13 cellular contexts compared by ENCODE assay signal in genomic region chr5:72649449-72649848, GRCh38.
A peak's percentile ranks its signal among the peaks of the same experiment; 100 is the strongest.
DNase-seq lines count a peak whose midpoint lies in the region; ATAC-seq and TF ChIP-seq lines count a peak whose summit lies in the region.
"Had no signal": no experiment of that assay in that cellular context is flagged by ENCODE, and none has a peak within 500 bp of the region (broad histone marks: within the 10 kb centered on the region; RNA-seq: fewer than 3 reads in every experiment).

No MANE protein-coding gene starts in this region.

- H3K4me1 ChIP-seq in ascending aorta, result no peaks in the 10 kb centered on the region
- H3K4me1 ChIP-seq: pancreas had no signal

- H3K27ac Mint-ChIP-seq in activated naive CD8-positive, alpha-beta T cell treated with anti-CD3 and anti-CD28 coated beads for 36 hours, result no peak overlapping the region
- H3K27ac Mint-ChIP-seq: activated naive CD8-positive, alpha-beta T cell treated with anti-CD3 and anti-CD28 coated beads, Interleukin-2, amount 10 ng/mL, durations not matched to agents 7 days and 5 days had no signal

- H3K27me3 ChIP-seq in ascending aorta, result no peaks in the 10 kb centered on the region
- H3K27me3 ChIP-seq: pancreas had no signal

- H3K4me3 ChIP-seq in AG10803 (ENCODE audit: low read length), result no peak overlapping the region
- no peak overlapping the region for H3K4me3 ChIP-seq in ascending aorta
- H3K4me3 ChIP-seq: pancreas, thoracic aorta had no signal

- H3K27ac ChIP-seq in ascending aorta, result no peak overlapping the region
- H3K27ac ChIP-seq: pancreas, thoracic aorta had no signal

- TF ChIP-seq CTCF in AG10803 (conservative IDR thresholded peaks at IDR 0.05; ENCODE audit: low read length), result no peak
- TF ChIP-seq CTCF in ascending aorta (IDR thresholded peaks at IDR 0.05), result no peak

- H3K4me1 Mint-ChIP-seq in activated naive CD8-positive, alpha-beta T cell treated with anti-CD3 and anti-CD28 coated beads for 36 hours, result no peaks in the 10 kb centered on the region
- H3K4me1 Mint-ChIP-seq: activated naive CD8-positive, alpha-beta T cell treated with anti-CD3 and anti-CD28 coated beads, Interleukin-2, amount 10 ng/mL, durations not matched to agents 7 days and 5 days had no signal

- DNase-seq in AG10803 (ENCODE audit: low read depth) (peak; percentile 11), Kasumi-1 (lab: John Stamatoyannopoulos, UW) (peak; percentile 5 to 12), amniotic epithelial cell (ENCODE audit: low read depth) (peak; percentile 71), myocyte (ENCODE audit: low read depth) (peak; percentile 88), ascending aorta (ENCODE audit: low spot score in 2 of 2) (no peak)
- DNase-seq in activated naive CD8-positive, alpha-beta T cell treated with anti-CD3 and anti-CD28 coated beads for 36 hours, result no peak
- DNase-seq: activated CD8-positive, alpha-beta memory T cell treated with anti-CD3 and anti-CD28 coated beads, Interleukin-2, amount 50 U/mL, for 4 hours; activated naive CD8-positive, alpha-beta T cell treated with anti-CD3 and anti-CD28 coated beads, Interleukin-2, amount 10 ng/mL, durations not matched to agents 7 days and 5 days; Calu3; pancreas had no signal

- intact Hi-C loops in ascending aorta (cut with DNase I), result no loop called here

- H3K4me3 Mint-ChIP-seq in activated naive CD8-positive, alpha-beta T cell treated with anti-CD3 and anti-CD28 coated beads for 36 hours, result no peak overlapping the region
- H3K4me3 Mint-ChIP-seq: activated naive CD8-positive, alpha-beta T cell treated with anti-CD3 and anti-CD28 coated beads, Interleukin-2, amount 10 ng/mL, durations not matched to agents 7 days and 5 days had no signal

- H3K9me3 Mint-ChIP-seq in activated naive CD8-positive, alpha-beta T cell treated with anti-CD3 and anti-CD28 coated beads for 36 hours, result no peaks in the 10 kb centered on the region
- H3K9me3 Mint-ChIP-seq: activated naive CD8-positive, alpha-beta T cell treated with anti-CD3 and anti-CD28 coated beads, Interleukin-2, amount 10 ng/mL, durations not matched to agents 7 days and 5 days had no signal

- no peaks in the 10 kb centered on the region for H3K36me3 Mint-ChIP-seq in activated naive CD8-positive, alpha-beta T cell treated with anti-CD3 and anti-CD28 coated beads for 36 hours
- H3K36me3 Mint-ChIP-seq: activated naive CD8-positive, alpha-beta T cell treated with anti-CD3 and anti-CD28 coated beads, Interleukin-2, amount 10 ng/mL, durations not matched to agents 7 days and 5 days had no signal

- H3K27me3 Mint-ChIP-seq in activated naive CD8-positive, alpha-beta T cell treated with anti-CD3 and anti-CD28 coated beads for 36 hours, result no peaks in the 10 kb centered on the region

- no peaks in the 10 kb centered on the region for H3K36me3 ChIP-seq in ascending aorta
- H3K36me3 ChIP-seq: pancreas, thoracic aorta had no signal

- ATAC-seq in GM21786 (IDR thresholded peaks at IDR 0.05; ENCODE audit: unreplicated experiment) (no peak), HG02642 (IDR thresholded peaks at IDR 0.05; ENCODE audit: poor library complexity, unreplicated experiment) (no peak)
- ATAC-seq: pancreas had no signal

- H3K9me3 ChIP-seq in ascending aorta, result no peaks in the 10 kb centered on the region
- H3K9me3 ChIP-seq: pancreas, thoracic aorta had no signal

Comparison
In these comparisons a context has a peak if more than half of its experiments do, and no peak if none do; other contexts are left out.
1. DNase-seq: peak in AG10803 (single experiment), Kasumi-1 (2 of 2), amniotic epithelial cell (single experiment) and myocyte (single experiment); none in ascending aorta (0 of 2) and activated naive CD8-positive, alpha-beta T cell treated with anti-CD3 and anti-CD28 coated beads for 36 hours (single experiment).